In the genomic region with DNA sequence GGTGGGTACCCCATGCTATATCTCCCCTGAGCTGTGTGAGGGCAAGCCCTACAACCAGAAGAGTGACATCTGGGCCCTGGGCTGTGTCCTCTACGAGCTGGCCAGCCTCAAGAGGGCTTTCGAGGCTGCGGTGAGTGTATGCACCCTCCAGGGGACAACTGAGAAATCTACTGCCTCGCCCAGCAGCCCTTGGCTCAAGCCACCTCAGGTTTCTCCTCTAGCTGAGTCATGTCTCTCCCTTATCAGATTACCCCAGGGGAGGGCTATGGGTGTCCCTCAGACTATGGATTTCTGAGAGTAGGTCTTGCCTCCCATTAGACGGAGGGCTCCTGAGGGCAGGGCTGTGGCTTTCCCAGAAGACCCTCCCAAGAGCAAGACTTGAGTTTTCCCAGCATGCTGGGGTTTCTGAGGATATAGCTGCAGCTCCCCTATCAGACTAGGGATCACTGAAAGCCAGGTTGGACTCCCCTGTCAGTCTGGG, we compare ENCODE assay signal across 1 cellular context.
A peak's percentile ranks its signal among the peaks of the same experiment; 100 is the strongest.
TF ChIP-seq lines count a peak whose summit lies in the region.

No MANE protein-coding gene starts in this region.

TF ChIP-seq in A549, 52 proteins besides CTCF, POLR2A, EP300 and RAD21:
- TF ChIP-seq RCOR1 (IDR thresholded peaks at IDR 0.05; ENCODE audit: low read depth, low read length) (no peak), CHD2 (IDR thresholded peaks at IDR 0.05; ENCODE audit: low read length, partially characterized antibody) (no peak), GATA3 (IDR thresholded peaks at IDR 0.05; ENCODE audit: borderline replicate concordance) (0 out of 2 replicates have a peak, but pooled peaks have one; percentile 13)
